ENCODE assay signal across 1 cellular context in the genomic region with DNA sequence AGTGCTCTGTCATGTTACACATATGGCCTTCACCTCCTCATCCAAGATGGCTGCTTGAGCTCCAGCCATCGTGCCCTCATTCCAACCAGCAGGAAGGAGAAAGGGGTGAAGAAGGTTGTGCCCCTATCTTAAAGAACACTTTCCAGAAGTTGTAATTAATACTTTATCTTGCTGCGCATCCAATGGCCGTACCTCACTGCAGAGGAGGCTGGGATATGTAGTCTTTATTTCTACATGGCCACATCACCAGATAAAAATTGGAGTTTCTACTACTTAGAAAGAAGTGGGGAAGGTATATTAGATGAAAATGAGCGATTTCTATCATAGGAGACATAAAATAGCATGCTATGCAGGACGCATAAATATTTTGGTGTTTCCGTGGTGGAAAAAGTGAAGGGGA.
TF ChIP-seq lines count a peak whose summit lies in the region.

No MANE protein-coding gene starts in this region.

TF ChIP-seq in HCT116, 20 proteins besides CTCF, POLR2A, EP300 and RAD21 (continued from another document):
- TF ChIP-seq, protein P1, sequence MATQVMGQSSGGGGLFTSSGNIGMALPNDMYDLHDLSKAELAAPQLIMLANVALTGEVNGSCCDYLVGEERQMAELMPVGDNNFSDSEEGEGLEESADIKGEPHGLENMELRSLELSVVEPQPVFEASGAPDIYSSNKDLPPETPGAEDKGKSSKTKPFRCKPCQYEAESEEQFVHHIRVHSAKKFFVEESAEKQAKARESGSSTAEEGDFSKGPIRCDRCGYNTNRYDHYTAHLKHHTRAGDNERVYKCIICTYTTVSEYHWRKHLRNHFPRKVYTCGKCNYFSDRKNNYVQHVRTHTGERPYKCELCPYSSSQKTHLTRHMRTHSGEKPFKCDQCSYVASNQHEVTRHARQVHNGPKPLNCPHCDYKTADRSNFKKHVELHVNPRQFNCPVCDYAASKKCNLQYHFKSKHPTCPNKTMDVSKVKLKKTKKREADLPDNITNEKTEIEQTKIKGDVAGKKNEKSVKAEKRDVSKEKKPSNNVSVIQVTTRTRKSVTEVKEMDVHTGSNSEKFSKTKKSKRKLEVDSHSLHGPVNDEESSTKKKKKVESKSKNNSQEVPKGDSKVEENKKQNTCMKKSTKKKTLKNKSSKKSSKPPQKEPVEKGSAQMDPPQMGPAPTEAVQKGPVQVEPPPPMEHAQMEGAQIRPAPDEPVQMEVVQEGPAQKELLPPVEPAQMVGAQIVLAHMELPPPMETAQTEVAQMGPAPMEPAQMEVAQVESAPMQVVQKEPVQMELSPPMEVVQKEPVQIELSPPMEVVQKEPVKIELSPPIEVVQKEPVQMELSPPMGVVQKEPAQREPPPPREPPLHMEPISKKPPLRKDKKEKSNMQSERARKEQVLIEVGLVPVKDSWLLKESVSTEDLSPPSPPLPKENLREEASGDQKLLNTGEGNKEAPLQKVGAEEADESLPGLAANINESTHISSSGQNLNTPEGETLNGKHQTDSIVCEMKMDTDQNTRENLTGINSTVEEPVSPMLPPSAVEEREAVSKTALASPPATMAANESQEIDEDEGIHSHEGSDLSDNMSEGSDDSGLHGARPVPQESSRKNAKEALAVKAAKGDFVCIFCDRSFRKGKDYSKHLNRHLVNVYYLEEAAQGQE (IDR thresholded peaks at IDR 0.05; ENCODE audit: low read depth): no peak
- no peak for TF ChIP-seq YY1 (IDR thresholded peaks at IDR 0.05; ENCODE audit: extremely low read depth, insufficient replicate concordance, low read depth, low read length)
- TF ChIP-seq ZNF274 (IDR thresholded peaks at IDR 0.05; ENCODE audit: low read depth, low read length): no peak
- no peak for TF ChIP-seq EGR1 (IDR thresholded peaks at IDR 0.05; ENCODE audit: low read depth)
- TF ChIP-seq JUND (IDR thresholded peaks at IDR 0.05): no peak
- TF ChIP-seq SP1 (IDR thresholded peaks at IDR 0.05; ENCODE audit: low read depth): no peak
- TF ChIP-seq TCF7L2 (IDR thresholded peaks at IDR 0.05; ENCODE audit: borderline replicate concordance, extremely low read depth, insufficient read depth, insufficient read length): no peak
- TF ChIP-seq, protein P2, sequence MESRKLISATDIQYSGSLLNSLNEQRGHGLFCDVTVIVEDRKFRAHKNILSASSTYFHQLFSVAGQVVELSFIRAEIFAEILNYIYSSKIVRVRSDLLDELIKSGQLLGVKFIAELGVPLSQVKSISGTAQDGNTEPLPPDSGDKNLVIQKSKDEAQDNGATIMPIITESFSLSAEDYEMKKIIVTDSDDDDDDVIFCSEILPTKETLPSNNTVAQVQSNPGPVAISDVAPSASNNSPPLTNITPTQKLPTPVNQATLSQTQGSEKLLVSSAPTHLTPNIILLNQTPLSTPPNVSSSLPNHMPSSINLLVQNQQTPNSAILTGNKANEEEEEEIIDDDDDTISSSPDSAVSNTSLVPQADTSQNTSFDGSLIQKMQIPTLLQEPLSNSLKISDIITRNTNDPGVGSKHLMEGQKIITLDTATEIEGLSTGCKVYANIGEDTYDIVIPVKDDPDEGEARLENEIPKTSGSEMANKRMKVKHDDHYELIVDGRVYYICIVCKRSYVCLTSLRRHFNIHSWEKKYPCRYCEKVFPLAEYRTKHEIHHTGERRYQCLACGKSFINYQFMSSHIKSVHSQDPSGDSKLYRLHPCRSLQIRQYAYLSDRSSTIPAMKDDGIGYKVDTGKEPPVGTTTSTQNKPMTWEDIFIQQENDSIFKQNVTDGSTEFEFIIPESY (IDR thresholded peaks at IDR 0.05; ENCODE audit: extremely low read depth, insufficient replicate concordance, low read length): no peak
- no peak for TF ChIP-seq ELF1 (IDR thresholded peaks at IDR 0.05; ENCODE audit: borderline replicate concordance, low read depth)
- TF ChIP-seq, protein P3, sequence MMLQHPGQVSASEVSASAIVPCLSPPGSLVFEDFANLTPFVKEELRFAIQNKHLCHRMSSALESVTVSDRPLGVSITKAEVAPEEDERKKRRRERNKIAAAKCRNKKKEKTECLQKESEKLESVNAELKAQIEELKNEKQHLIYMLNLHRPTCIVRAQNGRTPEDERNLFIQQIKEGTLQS (IDR thresholded peaks at IDR 0.05): no peak
- no peak for TF ChIP-seq CBX3 (IDR thresholded peaks at IDR 0.05; ENCODE audit: low read depth)
- TF ChIP-seq ZFX (IDR thresholded peaks at IDR 0.05): no peak
- no peak for TF ChIP-seq FOSL1 (IDR thresholded peaks at IDR 0.05; ENCODE audit: low read depth)
- TF ChIP-seq POLR2AphosphoS5 (IDR thresholded peaks at IDR 0.05; ENCODE audit: low read depth, low read length): no peak
- TF ChIP-seq SIN3A (IDR thresholded peaks at IDR 0.05; ENCODE audit: low read depth): no peak
